ENCODE assay signal across 1 cellular context in genomic region chr1:166040635-166041034, GRCh38.
TF ChIP-seq lines count a peak whose summit lies in the region.

No MANE protein-coding gene starts in this region.

TF ChIP-seq in WTC11, 78 proteins besides CTCF, POLR2A, EP300 and RAD21 (continued from another document):
- TF ChIP-seq E2F1 (CRISPR knock-in tag; IDR thresholded peaks at IDR 0.05) (no peak), SP1 (CRISPR knock-in tag; conservative IDR thresholded peaks at IDR 0.05) (no peak), CBFB (CRISPR knock-in tag; IDR thresholded peaks at IDR 0.05; ENCODE audit: low read depth) (no peak), TCF7 (CRISPR knock-in tag; IDR thresholded peaks at IDR 0.05; ENCODE audit: low read depth) (no peak)
TF ChIP-seq in WTC11: peak in this region for 0.
